Comparison of ENCODE assay signal across 8 cellular contexts in genomic region chr16:19583665-19584300, GRCh38. TPM values are rescaled to one million over a fixed set of nuclear protein-coding genes. Genes with fewer than 3 reads are reported as not detected.
A peak's percentile ranks its signal among the peaks of the same experiment; 100 is the strongest.
DNase-seq lines count a peak whose midpoint lies in the region; ATAC-seq and TF ChIP-seq lines count a peak whose summit lies in the region.

No MANE protein-coding gene starts in this region.

- no peak overlapping the region for H2AFZ ChIP-seq in neural progenitor cell (replicated peaks)

- H3K27me3 ChIP-seq in neural progenitor cell, result no peaks in the 10 kb centered on the region

- no peak overlapping the region for H3K4me2 ChIP-seq in neural progenitor cell

- H3K4me1 Mint-ChIP-seq in T-helper 2 cell treated with Interferon-gamma antibody and Interleukin-4, amounts not matched to agents 5 μg/mL and 100 μg/mL, for 36 hours (ENCODE audit: low read depth), result no peaks in the 10 kb centered on the region
- H3K4me1 Mint-ChIP-seq in neural progenitor cell, result peaks cover 6% of the 10 kb centered on the region

- H3K27ac ChIP-seq in neural progenitor cell, result no peak overlapping the region

- H3K4me3 ChIP-seq in neural progenitor cell, result no peak overlapping the region

- H3K9me3 ChIP-seq in neural progenitor cell (ENCODE audit: low read depth), result no peaks in the 10 kb centered on the region

- DNase-seq in NCI-H345 (lab: John Stamatoyannopoulos, UW) (peak; percentile 4), NCI-H345 treated with DMSO at 0.1 percent for 48 hours (lab: John Stamatoyannopoulos, UW; ENCODE audit: unreplicated experiment) (no peak), LoVo (ENCODE audit: low spot score) (peak; percentile 58), neural progenitor cell (ENCODE audit: low spot score) (peak; percentile 56), GOT3 (lab: John Stamatoyannopoulos, UW) (no peak)
- peak; percentile 4 for DNase-seq in T-helper 2 cell treated with Interferon-gamma antibody and Interleukin-4, amounts not matched to agents 5 μg/mL and 100 μg/mL, for 36 hours (ENCODE audit: low spot score)
- no peak for DNase-seq in effector CD8-positive, alpha-beta T cell (lab: John Stamatoyannopoulos, UW)

- H3K27ac Mint-ChIP-seq in T-helper 2 cell treated with Interferon-gamma antibody and Interleukin-4, amounts not matched to agents 5 μg/mL and 100 μg/mL, for 36 hours, result no peak overlapping the region
- H3K27ac Mint-ChIP-seq in neural progenitor cell, result no peak overlapping the region

- no peaks in the 10 kb centered on the region for H3K79me2 ChIP-seq in neural progenitor cell (ENCODE audit: low read depth)

- peak; percentile 82 for ATAC-seq in esophagus mucosa

- H3K27me3 Mint-ChIP-seq in T-helper 2 cell treated with Interferon-gamma antibody and Interleukin-4, amounts not matched to agents 5 μg/mL and 100 μg/mL, for 36 hours (ENCODE audit: low read depth), result no peaks in the 10 kb centered on the region
- peaks cover 3% of the 10 kb centered on the region for H3K27me3 Mint-ChIP-seq in neural progenitor cell (ENCODE audit: insufficient read depth, low read depth)

- H3K9ac ChIP-seq in neural progenitor cell, result no peak overlapping the region

- peaks cover 6% of the 10 kb centered on the region for H3K36me3 ChIP-seq in neural progenitor cell

- H3K4me1 ChIP-seq in neural progenitor cell, result no peaks in the 10 kb centered on the region

- TF ChIP-seq CTCF in neural progenitor cell (IDR thresholded peaks at IDR 0.05), result peak; percentile 94

- H4K20me1 ChIP-seq in neural progenitor cell (ENCODE audit: low read depth), result no peaks in the 10 kb centered on the region

- H3K4me3 Mint-ChIP-seq in T-helper 2 cell treated with Interferon-gamma antibody and Interleukin-4, amounts not matched to agents 5 μg/mL and 100 μg/mL, for 36 hours, result no peak overlapping the region
- H3K4me3 Mint-ChIP-seq in neural progenitor cell, result no peak overlapping the region

- H3F3A ChIP-seq in neural progenitor cell (ENCODE audit: low read depth), result peaks cover 6% of the 10 kb centered on the region

- peaks cover 7% of the 10 kb centered on the region for H3K9me3 Mint-ChIP-seq in T-helper 2 cell treated with Interferon-gamma antibody and Interleukin-4, amounts not matched to agents 5 μg/mL and 100 μg/mL, for 36 hours
- H3K9me3 Mint-ChIP-seq in neural progenitor cell, result peaks cover 12% of the 10 kb centered on the region

- peaks cover 44% of the 10 kb centered on the region for H3K36me3 Mint-ChIP-seq in T-helper 2 cell treated with Interferon-gamma antibody and Interleukin-4, amounts not matched to agents 5 μg/mL and 100 μg/mL, for 36 hours (ENCODE audit: low read depth)
- peaks cover 36% of the 10 kb centered on the region for H3K36me3 Mint-ChIP-seq in neural progenitor cell

RNA-seq across cellular contexts. Expression of gene VPS35L, which starts 28.3 kb away (rescaled TPM):
- 43.2 TPM for total RNA-seq in esophagus mucosa
- 47.3 and 57.1 TPM in 2 replicates for total RNA-seq in neural progenitor cell (ENCODE audit: low replicate concordance)

Comparison
In these comparisons a context has a peak if more than half of its experiments do, and no peak if none do; other contexts are left out.
1. DNase-seq: peak in NCI-H345 (single experiment), LoVo (single experiment), T-helper 2 cell treated with Interferon-gamma antibody and Interleukin-4, amounts not matched to agents 5 μg/mL and 100 μg/mL, for 36 hours (single experiment) and neural progenitor cell (single experiment); none in NCI-H345 treated with DMSO at 0.1 percent for 48 hours (single experiment), effector CD8-positive, alpha-beta T cell (single experiment) and GOT3 (single experiment).